In the genomic region with DNA sequence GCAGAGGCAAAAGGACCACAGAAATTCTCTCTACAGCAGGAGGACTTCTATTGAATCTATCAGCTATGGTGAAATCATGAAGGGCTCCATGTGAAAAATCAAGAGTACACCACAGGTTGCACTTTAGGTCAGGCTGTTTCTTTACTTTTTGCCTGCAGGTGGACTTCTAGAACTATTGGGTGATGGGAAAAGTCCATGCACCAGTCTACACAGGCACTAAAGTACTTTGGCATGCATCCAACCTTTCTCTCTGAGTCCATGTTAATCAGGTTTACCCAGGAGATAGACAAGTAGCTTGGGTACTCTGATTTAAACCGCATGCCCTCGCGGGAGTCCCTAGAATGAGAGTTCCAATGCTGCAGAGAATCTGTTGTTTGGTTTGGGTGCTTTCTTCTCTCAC, we compare ENCODE assay signal across 29 cellular contexts. TPM values are rescaled to one million over a fixed set of nuclear protein-coding genes. Genes with fewer than 3 reads are reported as not detected.
DNase-seq lines count a peak whose midpoint lies in the region; ATAC-seq and TF ChIP-seq lines count a peak whose summit lies in the region.
"Had no signal": no experiment of that assay in that cellular context is flagged by ENCODE, and none has a peak within 500 bp of the region (broad histone marks: within the 10 kb centered on the region; RNA-seq: fewer than 3 reads in every experiment).

No MANE protein-coding gene starts in this region.

- WGBS in hepatocyte (ENCODE audit: low lambda C conversion rate, missing lambda C conversion rate): 62% methylated on average over 3 of the region's 3 CpGs
- WGBS in thyroid gland, 2 donors: 28 to 42% methylated on average over 3 of the region's 3 CpGs

- no peaks in the 10 kb centered on the region for H3K79me2 ChIP-seq in hepatocyte

- peak; percentile 81 for DNase-seq in DMS79 treated with DMSO at 0.1 percent for 48 hours (lab: John Stamatoyannopoulos, UW)
- DNase-seq in NCI-H1092 (lab: John Stamatoyannopoulos, UW): peak; percentile 12
- peak; percentile 27 for DNase-seq in NCI-H345 (lab: John Stamatoyannopoulos, UW)
- DNase-seq in hepatocyte (ENCODE audit: low spot score): peak; percentile 64
- DNase-seq in thyroid gland: no peak
- no peak for DNase-seq in foreskin keratinocyte
- no peak for DNase-seq in SW480 (ENCODE audit: low spot score)
- DNase-seq in activated T-helper 1 cell treated with anti-CD3 and anti-CD28 coated beads, Interleukin-12 subunit alpha, Interleukin-12 subunit beta, Interleukin-2, Interleukin-4 antibody, amounts not matched to agents 30 ng/mL and 10 ng/mL and 1 ng/mL, durations not matched to agents 14 hours and 24 hours and 36 hours (ENCODE audit: low spot score): no peak
- DNase-seq: activated CD4-positive, alpha-beta memory T cell treated with anti-CD3 and anti-CD28 coated beads for 36 hours; activated CD4-positive, alpha-beta T cell treated with anti-CD3 and anti-CD28 coated beads for 1 hour; activated naive CD4-positive, alpha-beta T cell; activated T-cell treated with anti-CD3 and anti-CD28 coated beads, Interleukin-2, amount 50 U/mL, for 72 hours; effector CD8-positive, alpha-beta T cell; immature natural killer cell; KG1; left cardiac atrium; MG63; NCI-H1436 treated with DMSO at 0.1 percent for 48 hours; NCI-H2227 treated with DMSO at 0.1 percent for 48 hours; right cardiac atrium; Right ventricle myocardium superior; stimulated activated CD4-positive, alpha-beta T cell treated with anti-CD3 and anti-CD28 coated beads, Interleukin-1b, Interleukin-23, amount 100 ng/mL, for 48 hours; stimulated activated naive CD4-positive, alpha-beta T cell treated with Interleukin-2 at 50 U/mL for 16 hours had no signal

- TF ChIP-seq CTCF in hepatocyte (IDR thresholded peaks at IDR 0.05; ENCODE audit: poor library complexity): no peak
- no peak for TF ChIP-seq CTCF in thyroid gland (IDR thresholded peaks at IDR 0.05)
- TF ChIP-seq CTCF in foreskin keratinocyte (conservative IDR thresholded peaks at IDR 0.05): no peak

- intact Hi-C loops in thyroid gland (cut with DNase I): no loop called here
- intact Hi-C loops in activated T-helper 1 cell treated with anti-CD3 and anti-CD28 coated beads, Interleukin-12 subunit alpha, Interleukin-12 subunit beta, Interleukin-2, Interleukin-4 antibody, amounts not matched to agents 30 ng/mL and 10 ng/mL and 1 ng/mL, durations not matched to agents 14 hours and 24 hours and 36 hours (cut with micrococcal nuclease): no loop called here

- H3K4me3 Mint-ChIP-seq in activated T-helper 1 cell treated with anti-CD3 and anti-CD28 coated beads, Interleukin-12 subunit alpha, Interleukin-12 subunit beta, Interleukin-2, Interleukin-4 antibody, amounts not matched to agents 30 ng/mL and 10 ng/mL and 1 ng/mL, durations not matched to agents 14 hours and 24 hours and 36 hours: no peak overlapping the region
- H3K4me3 Mint-ChIP-seq: activated CD4-positive, alpha-beta memory T cell treated with anti-CD3 and anti-CD28 coated beads for 36 hours; activated T-cell treated with anti-CD3 and anti-CD28 coated beads, Interleukin-2, amount 50 U/mL, for 72 hours; immature natural killer cell; memory B cell; T-helper 2 cell treated with Interferon-gamma antibody and Interleukin-4, amounts not matched to agents 5 μg/mL and 100 μg/mL, for 36 hours had no signal

- no peak overlapping the region for H3K4me2 ChIP-seq in hepatocyte
- H3K4me2 ChIP-seq: BLaER1 treated with 17β-estradiol and CSF1 and Interleukin-3, amounts not matched to agents 10 nM and 100 nM had no signal

- no peaks in the 10 kb centered on the region for H3K27me3 ChIP-seq in hepatocyte
- no peaks in the 10 kb centered on the region for H3K27me3 ChIP-seq in thyroid gland
- no peaks in the 10 kb centered on the region for H3K27me3 ChIP-seq in foreskin keratinocyte
- H3K27me3 ChIP-seq: BLaER1 treated with 17β-estradiol and CSF1 and Interleukin-3, amounts not matched to agents 10 nM and 100 nM; MG63; suprapubic skin had no signal

- no peaks in the 10 kb centered on the region for H4K20me1 ChIP-seq in hepatocyte (ENCODE audit: insufficient read depth, poor library complexity, severe bottlenecking)
- H4K20me1 ChIP-seq: BLaER1 treated with 17β-estradiol and CSF1 and Interleukin-3, amounts not matched to agents 10 nM and 100 nM had no signal

- no peaks in the 10 kb centered on the region for H3K36me3 Mint-ChIP-seq in activated T-helper 1 cell treated with anti-CD3 and anti-CD28 coated beads, Interleukin-12 subunit alpha, Interleukin-12 subunit beta, Interleukin-2, Interleukin-4 antibody, amounts not matched to agents 30 ng/mL and 10 ng/mL and 1 ng/mL, durations not matched to agents 14 hours and 24 hours and 36 hours (ENCODE audit: low read depth)
- H3K36me3 Mint-ChIP-seq: activated CD4-positive, alpha-beta memory T cell treated with anti-CD3 and anti-CD28 coated beads for 36 hours; immature natural killer cell; memory B cell had no signal

- no peaks in the 10 kb centered on the region for H3K9me2 ChIP-seq in hepatocyte (replicated peaks; ENCODE audit: insufficient read depth)

- no peak overlapping the region for H3K4me3 ChIP-seq in hepatocyte
- no peak overlapping the region for H3K4me3 ChIP-seq in thyroid gland (replicated peaks in 1 of 3)
- H3K4me3 ChIP-seq: BLaER1 treated with 17β-estradiol and CSF1 and Interleukin-3, amounts not matched to agents 10 nM and 100 nM; coronary artery; MG63; suprapubic skin had no signal

- peak overlapping the region; percentile 35 for H3K27ac ChIP-seq in hepatocyte
- H3K27ac ChIP-seq in thyroid gland: no peak overlapping the region
- no peak overlapping the region for H3K27ac ChIP-seq in foreskin keratinocyte
- H3K27ac ChIP-seq: BLaER1 treated with 17β-estradiol and CSF1 and Interleukin-3, amounts not matched to agents 10 nM and 100 nM; coronary artery; suprapubic skin had no signal

- no peaks in the 10 kb centered on the region for H3K9me3 Mint-ChIP-seq in activated T-helper 1 cell treated with anti-CD3 and anti-CD28 coated beads, Interleukin-12 subunit alpha, Interleukin-12 subunit beta, Interleukin-2, Interleukin-4 antibody, amounts not matched to agents 30 ng/mL and 10 ng/mL and 1 ng/mL, durations not matched to agents 14 hours and 24 hours and 36 hours
- H3K9me3 Mint-ChIP-seq: activated CD4-positive, alpha-beta memory T cell treated with anti-CD3 and anti-CD28 coated beads for 36 hours; activated T-cell treated with anti-CD3 and anti-CD28 coated beads, Interleukin-2, amount 50 U/mL, for 72 hours; T-helper 2 cell treated with Interferon-gamma antibody and Interleukin-4, amounts not matched to agents 5 μg/mL and 100 μg/mL, for 36 hours had no signal

- H3K9me3 ChIP-seq in hepatocyte (ENCODE audit: low read depth) (no peaks in the 10 kb centered on the region), thyroid gland (no peaks in the 10 kb centered on the region)
- H3K9me3 ChIP-seq: MG63, suprapubic skin had no signal

- no peak for TF ChIP-seq POLR2A in thyroid gland (IDR thresholded peaks at IDR 0.05)

- H3K36me3 ChIP-seq in hepatocyte (replicated peaks; ENCODE audit: insufficient read depth, low read depth): no peaks in the 10 kb centered on the region
- no peaks in the 10 kb centered on the region for H3K36me3 ChIP-seq in thyroid gland
- H3K36me3 ChIP-seq: BLaER1 treated with 17β-estradiol and CSF1 and Interleukin-3, amounts not matched to agents 10 nM and 100 nM; MG63; suprapubic skin had no signal

- H2AFZ ChIP-seq in hepatocyte: no peak overlapping the region

- ATAC-seq in foreskin keratinocyte: no peak
- ATAC-seq: activated T-cell treated with anti-CD3 and anti-CD28 coated beads, Interleukin-2, amount 50 U/mL, for 72 hours; left cardiac atrium; Panc1; right cardiac atrium had no signal

- no peaks in the 10 kb centered on the region for H3K4me1 Mint-ChIP-seq in activated T-helper 1 cell treated with anti-CD3 and anti-CD28 coated beads, Interleukin-12 subunit alpha, Interleukin-12 subunit beta, Interleukin-2, Interleukin-4 antibody, amounts not matched to agents 30 ng/mL and 10 ng/mL and 1 ng/mL, durations not matched to agents 14 hours and 24 hours and 36 hours (ENCODE audit: low read depth)
- H3K4me1 Mint-ChIP-seq: immature natural killer cell, memory B cell had no signal

- H3K4me1 ChIP-seq in hepatocyte (ENCODE audit: insufficient read depth) (peaks cover 13% of the 10 kb centered on the region), thyroid gland (no peaks in the 10 kb centered on the region), foreskin keratinocyte (no peaks in the 10 kb centered on the region)
- H3K4me1 ChIP-seq: BLaER1 treated with 17β-estradiol and CSF1 and Interleukin-3, amounts not matched to agents 10 nM and 100 nM; suprapubic skin had no signal

- H3K27me3 Mint-ChIP-seq in activated T-helper 1 cell treated with anti-CD3 and anti-CD28 coated beads, Interleukin-12 subunit alpha, Interleukin-12 subunit beta, Interleukin-2, Interleukin-4 antibody, amounts not matched to agents 30 ng/mL and 10 ng/mL and 1 ng/mL, durations not matched to agents 14 hours and 24 hours and 36 hours (ENCODE audit: insufficient read depth): peaks cover 7% of the 10 kb centered on the region
- H3K27me3 Mint-ChIP-seq: activated CD4-positive, alpha-beta memory T cell treated with anti-CD3 and anti-CD28 coated beads for 36 hours; memory B cell had no signal

- H3K27ac Mint-ChIP-seq in activated T-helper 1 cell treated with anti-CD3 and anti-CD28 coated beads, Interleukin-12 subunit alpha, Interleukin-12 subunit beta, Interleukin-2, Interleukin-4 antibody, amounts not matched to agents 30 ng/mL and 10 ng/mL and 1 ng/mL, durations not matched to agents 14 hours and 24 hours and 36 hours: no peak overlapping the region
- H3K27ac Mint-ChIP-seq: activated CD4-positive, alpha-beta memory T cell treated with anti-CD3 and anti-CD28 coated beads for 36 hours; activated T-cell treated with anti-CD3 and anti-CD28 coated beads, Interleukin-2, amount 50 U/mL, for 72 hours; immature natural killer cell; memory B cell; T-helper 2 cell treated with Interferon-gamma antibody and Interleukin-4, amounts not matched to agents 5 μg/mL and 100 μg/mL, for 36 hours had no signal

RNA-seq across cellular contexts. Expression of a gene that starts 9.1 kb away (rescaled TPM):
- 0.10 and 0.28 TPM in 2 replicates for total RNA-seq in hepatocyte
- 0.83 and 1.2 TPM in 2 replicates for polyA plus RNA-seq in hepatocyte
- total RNA-seq in thyroid gland: under 1 TPM in 2 of 4 donors, not detected in 2; 0.67 to 0.94 TPM
- total RNA-seq in foreskin keratinocyte: not detected in 2 replicates
- polyA plus RNA-seq in foreskin keratinocyte: not detected in 2 replicates
- not detected in 2 replicates for total RNA-seq in activated T-helper 1 cell treated with anti-CD3 and anti-CD28 coated beads, Interleukin-12 subunit alpha, Interleukin-12 subunit beta, Interleukin-2, Interleukin-4 antibody, amounts not matched to agents 30 ng/mL and 10 ng/mL and 1 ng/mL, durations not matched to agents 14 hours and 24 hours and 36 hours
- total RNA-seq: activated CD4-positive, alpha-beta memory T cell treated with anti-CD3 and anti-CD28 coated beads for 36 hours; activated T-cell treated with anti-CD3 and anti-CD28 coated beads, Interleukin-2, amount 50 U/mL, for 72 hours; Right ventricle myocardium superior had no signal
- polyA plus RNA-seq: immature natural killer cell had no signal

Comparison
In these comparisons a context has a peak if more than half of its experiments do, and no peak if none do; other contexts are left out.
1. DNase-seq: peak in DMS79 treated with DMSO at 0.1 percent for 48 hours (single experiment), NCI-H1092 (single experiment), NCI-H345 (single experiment) and hepatocyte (single experiment); none in thyroid gland (0 of 2), foreskin keratinocyte (0 of 2), SW480 (single experiment) and activated T-helper 1 cell treated with anti-CD3 and anti-CD28 coated beads, Interleukin-12 subunit alpha, Interleukin-12 subunit beta, Interleukin-2, Interleukin-4 antibody, amounts not matched to agents 30 ng/mL and 10 ng/mL and 1 ng/mL, durations not matched to agents 14 hours and 24 hours and 36 hours (single experiment).